16 cellular contexts compared by ENCODE assay signal in genomic region chr19:34017024-34017423, GRCh38.
"Had no signal": no experiment of that assay in that cellular context is flagged by ENCODE, and none has a peak within 500 bp of the region (broad histone marks: within the 10 kb centered on the region; RNA-seq: fewer than 3 reads in every experiment).

No MANE protein-coding gene starts in this region.

- H3K4me1 ChIP-seq: esophagus squamous epithelium, right lobe of liver had no signal

- H3K9me3 Mint-ChIP-seq: activated naive CD8-positive, alpha-beta T cell treated with anti-CD3 and anti-CD28 coated beads, Interleukin-2, amount 50 U/mL, for 24 hours had no signal

- H3K36me3 ChIP-seq: esophagus squamous epithelium, ovary, right lobe of liver had no signal

- H3K79me2 ChIP-seq: hepatocyte had no signal

- H3K27ac Mint-ChIP-seq: activated naive CD4-positive, alpha-beta T cell treated with anti-CD3 and anti-CD28 coated beads for 36 hours; activated naive CD8-positive, alpha-beta T cell treated with anti-CD3 and anti-CD28 coated beads, Interleukin-2, amount 50 U/mL, for 24 hours; activated T-helper 17 cell treated with anti-CD3 and anti-CD28 coated beads, Interleukin-2, amount 50 U/mL, for 72 hours had no signal

- H3K27me3 ChIP-seq: ovary, right lobe of liver had no signal

- H3K4me1 Mint-ChIP-seq: activated naive CD8-positive, alpha-beta T cell treated with anti-CD3 and anti-CD28 coated beads, Interleukin-2, amount 50 U/mL, for 24 hours; activated T-helper 17 cell treated with anti-CD3 and anti-CD28 coated beads, Interleukin-2, amount 50 U/mL, for 72 hours; neural crest cell had no signal

- H3K27ac ChIP-seq: esophagus squamous epithelium, hepatocyte, ovary, right lobe of liver had no signal

- ATAC-seq: activated CD4-positive, CD25-positive, alpha-beta regulatory T cell treated with anti-CD3 and anti-CD28 coated beads, Interleukin-2, amount 50 U/mL, for 24 hours; activated naive CD8-positive, alpha-beta T cell treated with anti-CD3 and anti-CD28 coated beads, Interleukin-2, amount 50 U/mL, for 24 hours; activated T-helper 17 cell treated with anti-CD3 and anti-CD28 coated beads, Interleukin-2, amount 50 U/mL, for 72 hours; right lobe of liver; stimulated activated naive CD8-positive, alpha-beta T cell treated with anti-CD3 and anti-CD28 coated beads, Interleukin-15, Interleukin-2, amounts not matched to agents 100 U/mL and 50 U/mL, for 24 hours had no signal

- H3K9me3 ChIP-seq: ovary, right lobe of liver had no signal

- DNase-seq: activated naive CD4-positive, alpha-beta T cell treated with anti-CD3 and anti-CD28 coated beads for 36 hours; activated naive CD8-positive, alpha-beta T cell treated with anti-CD3 and anti-CD28 coated beads, Interleukin-2, amount 50 U/mL, for 24 hours; aorta; effector CD8-positive, alpha-beta T cell; esophagus squamous epithelium; islet precursor cell; midbrain; ovary; right lobe of liver; stimulated activated naive CD8-positive, alpha-beta T cell treated with anti-CD3 and anti-CD28 coated beads, Interleukin-15, Interleukin-2, amounts not matched to agents 100 U/mL and 50 U/mL, for 24 hours had no signal

- H3K4me3 ChIP-seq: esophagus squamous epithelium, hepatocyte, lung, ovary, right lobe of liver, smooth muscle cell had no signal

- H2AFZ ChIP-seq: hepatocyte had no signal

- H3K4me3 Mint-ChIP-seq: activated naive CD4-positive, alpha-beta T cell treated with anti-CD3 and anti-CD28 coated beads for 36 hours; activated naive CD8-positive, alpha-beta T cell treated with anti-CD3 and anti-CD28 coated beads, Interleukin-2, amount 50 U/mL, for 24 hours; activated T-helper 17 cell treated with anti-CD3 and anti-CD28 coated beads, Interleukin-2, amount 50 U/mL, for 72 hours; neural crest cell had no signal

- H3K4me2 ChIP-seq: hepatocyte, smooth muscle cell had no signal
